Comparison of ENCODE assay signal across 26 cellular contexts in genomic region chr9:136043386-136044054, GRCh38. TPM values are rescaled to one million over a fixed set of nuclear protein-coding genes. Genes with fewer than 3 reads are reported as not detected.
DNase-seq lines count a peak whose midpoint lies in the region; ATAC-seq, FAIRE-seq and TF ChIP-seq lines count a peak whose summit lies in the region.
"Had no signal": no experiment of that assay in that cellular context is flagged by ENCODE, and none has a peak within 500 bp of the region (broad histone marks: within the 10 kb centered on the region; RNA-seq: fewer than 3 reads in every experiment).

No MANE protein-coding gene starts in this region.

- H3K4me3 ChIP-seq in HL-60 (replicated peaks; ENCODE audit: insufficient read depth, low read length) = no peak overlapping the region
- peak overlapping the region; percentile 22 for H3K4me3 ChIP-seq in NB4 (ENCODE audit: low read depth, low read length)
- no peak overlapping the region for H3K4me3 ChIP-seq in kidney (ENCODE audit: low read length in 2 of 2)
- no peak overlapping the region for H3K4me3 ChIP-seq in osteoblast (ENCODE audit: insufficient read depth, low read length)
- H3K4me3 ChIP-seq in mammary epithelial cell (replicated peaks in 1 of 3; ENCODE audit: insufficient read depth in 1 of 3, low read depth in 2 of 3, low read length in 3 of 3) = no peak overlapping the region
- no peak overlapping the region for H3K4me3 ChIP-seq in tibial nerve
- H3K4me3 ChIP-seq: lower lobe of right lung, psoas muscle had no signal

- WGBS in mammary epithelial cell (ENCODE audit: low coverage, missing lambda C conversion rate) = 96% methylated on average over 19 of the region's 21 CpGs
- WGBS in tibial nerve, 2 donors = 73 to 76% methylated on average over 16 to 21 of the region's 21 CpGs

- H3K79me2 ChIP-seq in osteoblast (ENCODE audit: insufficient read depth, low read length) (peaks cover 82% of the 10 kb centered on the region), mammary epithelial cell (ENCODE audit: insufficient read depth, low read length) (peaks cover 85% of the 10 kb centered on the region)

- in situ Hi-C loops in mammary epithelial cell (cut with MboI; ENCODE audit: low sequenced_read_pairs in 2 of 2) = no loop called here

- no peak for TF ChIP-seq EP300 in tibial nerve (IDR thresholded peaks at IDR 0.05)

- DNase-seq in HL-60 (ENCODE audit: low read depth in 1 of 2, low spot score in 1 of 2) (peak in 1 of 2 experiments; percentile 52), NB4 (ENCODE audit: low read depth) (peak; percentile 98), kidney (peak; percentile 39), osteoblast (ENCODE audit: insufficient read length, low spot score, missing footprints) (peak; percentile 57), NCI-H2196 (lab: John Stamatoyannopoulos, UW; ENCODE audit: unreplicated experiment) (no peak), mammary epithelial cell (no peak), tibial nerve (ENCODE audit: low spot score in 2 of 2) (no peak)
- no peak for DNase-seq in stimulated activated naive CD8-positive, alpha-beta T cell treated with anti-CD3 and anti-CD28 coated beads, Interleukin-15, Interleukin-2, amounts not matched to agents 100 U/mL and 50 U/mL, for 24 hours
- DNase-seq: activated B cell treated with CpG ODN at 0.5 μM for 24 hours; activated CD8-positive, alpha-beta memory T cell treated with anti-CD3 and anti-CD28 coated beads, Interleukin-2, amount 50 U/mL, for 48 hours; activated naive CD4-positive, alpha-beta T cell treated with anti-CD3 and anti-CD28 coated beads, Interleukin-2, amount 50 U/mL, for 16 hours; amniotic stem cell; brain microvascular endothelial cell; CD4-positive, alpha-beta memory T cell; EL; glutamatergic neuron; lower lobe of right lung; NCI-H2029 treated with DMSO at 0.1 percent for 48 hours; NCI-H226; NCI-H69; psoas muscle; stimulated activated naive CD4-positive, alpha-beta T cell treated with Interleukin-2 at 50 U/mL for 16 hours; SW 1271; T1000 had no signal

- CTCF ChIA-PET in mammary epithelial cell (lab: Charles Lee; ENCODE audit: low non-redundant PET) = no interaction called here

- H2AFZ ChIP-seq in osteoblast (ENCODE audit: low read length) (no peak overlapping the region), mammary epithelial cell (ENCODE audit: low read depth, low read length) (no peak overlapping the region)

- H3K27me3 ChIP-seq in HL-60 (ENCODE audit: insufficient read depth, poor library complexity, severe bottlenecking) = no peaks in the 10 kb centered on the region
- no peaks in the 10 kb centered on the region for H3K27me3 ChIP-seq in osteoblast (ENCODE audit: insufficient read depth, low read length)
- no peaks in the 10 kb centered on the region for H3K27me3 ChIP-seq in mammary epithelial cell (ENCODE audit: insufficient read depth, low read length)
- H3K27me3 ChIP-seq in tibial nerve = no peaks in the 10 kb centered on the region
- H3K27me3 ChIP-seq: brain microvascular endothelial cell had no signal

- intact Hi-C loops in kidney (cut with DNase I) = no loop called here
- intact Hi-C loops in mammary epithelial cell (cut with micrococcal nuclease) = no loop called here

- H3K9ac ChIP-seq in kidney (ENCODE audit: low read length in 2 of 2) (no peak overlapping the region), mammary epithelial cell (ENCODE audit: insufficient read depth, low read length) (no peak overlapping the region)

- dilution Hi-C loops in mammary epithelial cell (cut with HindIII; ENCODE audit: low sequenced_read_pairs) = no loop called here

- H3K36me3 ChIP-seq in kidney (ENCODE audit: control insufficient read depth in 1 of 2, insufficient read depth in 2 of 2, low read length in 2 of 2) (peaks cover 0 to 6% of the 10 kb centered on the region in 2 donors), osteoblast (ENCODE audit: insufficient read depth, low read length) (peaks cover 17% of the 10 kb centered on the region), mammary epithelial cell (ENCODE audit: insufficient read depth, low read length) (peaks cover 7% of the 10 kb centered on the region), tibial nerve (peaks cover 0 to 68% (median 0%) of the 10 kb centered on the region in 3 donors)

- ATAC-seq in stimulated activated naive CD8-positive, alpha-beta T cell treated with anti-CD3 and anti-CD28 coated beads, Interleukin-15, Interleukin-2, amounts not matched to agents 100 U/mL and 50 U/mL, for 24 hours = no peak
- ATAC-seq: activated T-helper 17 cell treated with anti-CD3 and anti-CD28 coated beads, Interleukin-2, amount 50 U/mL, for 72 hours; lower lobe of right lung; psoas muscle had no signal

- no peaks in the 10 kb centered on the region for H3K4me1 ChIP-seq in kidney (ENCODE audit: control insufficient read depth in 1 of 2, insufficient read depth in 1 of 2, low read depth in 1 of 2, low read length in 2 of 2)
- H3K4me1 ChIP-seq in osteoblast (ENCODE audit: insufficient read depth, low read length) = no peaks in the 10 kb centered on the region
- H3K4me1 ChIP-seq in mammary epithelial cell (ENCODE audit: insufficient read depth, low read length) = no peaks in the 10 kb centered on the region
- H3K4me1 ChIP-seq in tibial nerve = peaks cover 0 to 45% (median 15%) of the 10 kb centered on the region in 4 donors

- TF ChIP-seq POLR2A in NB4 (IDR thresholded peaks at IDR 0.05; ENCODE audit: extremely low read depth, insufficient read length) (no peak), tibial nerve (IDR thresholded peaks at IDR 0.05) (no peak)

- H4K20me1 ChIP-seq in osteoblast (ENCODE audit: insufficient read depth, low read length) = peaks cover 69% of the 10 kb centered on the region
- peaks cover 2% of the 10 kb centered on the region for H4K20me1 ChIP-seq in mammary epithelial cell (ENCODE audit: insufficient read depth, low read length)

- no peak overlapping the region for H3K4me2 ChIP-seq in osteoblast (ENCODE audit: insufficient read depth, low read length)
- no peak overlapping the region for H3K4me2 ChIP-seq in mammary epithelial cell (ENCODE audit: insufficient read depth, low read depth, low read length)

- H3K9me3 ChIP-seq in kidney (ENCODE audit: control insufficient read depth in 1 of 2, low read length in 2 of 2) (peaks cover 4 to 7% of the 10 kb centered on the region in 2 donors), osteoblast (ENCODE audit: low read depth, low read length) (no peaks in the 10 kb centered on the region), mammary epithelial cell (replicated peaks; ENCODE audit: insufficient read depth, low read length) (peaks cover 5% of the 10 kb centered on the region), tibial nerve (peaks cover 0 to 17% (median 5%) of the 10 kb centered on the region in 4 donors)

- H3K27ac ChIP-seq in HL-60 (replicated peaks) = 0 out of 2 replicates have a peak overlapping the region, but pooled peaks have one; percentile 19
- H3K27ac ChIP-seq in kidney (ENCODE audit: low read depth in 2 of 2, low read length in 2 of 2) = no peak overlapping the region
- H3K27ac ChIP-seq in osteoblast (ENCODE audit: low read depth, low read length) = no peak overlapping the region
- H3K27ac ChIP-seq in mammary epithelial cell (ENCODE audit: insufficient read depth, low read depth, low read length) = no peak overlapping the region
- H3K27ac ChIP-seq in tibial nerve = peak overlapping the region in 1 of 4 donors; percentile 84
- H3K27ac ChIP-seq: brain microvascular endothelial cell, epithelial cell of prostate, lower lobe of right lung, psoas muscle had no signal

- BruUV-seq in mammary epithelial cell (replicated peaks; lab: Mats Ljungman, UMichigan) = no TSS peak

- FAIRE-seq in kidney (lab: Jason Lieb, UNC) = no peak

- no peak for TF ChIP-seq CTCF in HL-60 (IDR thresholded peaks at IDR 0.05; ENCODE audit: insufficient read depth, low read length)
- no peak for TF ChIP-seq CTCF in NB4 (IDR thresholded peaks at IDR 0.05; ENCODE audit: low read depth, low read length)
- TF ChIP-seq CTCF in kidney (IDR thresholded peaks at IDR 0.05; ENCODE audit: borderline replicate concordance, extremely low read depth, insufficient read depth) = no peak
- TF ChIP-seq CTCF in osteoblast (IDR thresholded peaks at IDR 0.05; ENCODE audit: extremely low read depth, low read depth, low read length) = no peak
- TF ChIP-seq CTCF in mammary epithelial cell (conservative IDR thresholded peaks at IDR 0.05 in 1 of 2, IDR thresholded peaks at IDR 0.05 in 1 of 2; ENCODE audit: extremely low read depth in 1 of 2, insufficient read depth in 1 of 2, low read depth in 1 of 2, low read length in 2 of 2) = no peak
- no peak for TF ChIP-seq CTCF in tibial nerve (IDR thresholded peaks at IDR 0.05)

RNA-seq across cellular contexts. Expression of gene NACC2, which starts 51.6 kb away (rescaled TPM):
- total RNA-seq in kidney (30.9 TPM), osteoblast (25.3 and 32.9 TPM in 2 replicates), mammary epithelial cell (10 to 100 TPM; 14.1 to 27.3 TPM), tibial nerve (10 to 100 TPM; 45.6 to 55.7 (median 49.8) TPM)
- polyA plus RNA-seq in kidney (ENCODE audit: insufficient read depth, low read depth, low replicate concordance) (7.1 TPM), mammary epithelial cell (6.7 TPM)
- 13.1 TPM for polyA minus RNA-seq in mammary epithelial cell

Comparison
In these comparisons a context has a peak if more than half of its experiments do, and no peak if none do; other contexts are left out.
1. DNase-seq: peak in NB4 (single experiment), kidney (single experiment) and osteoblast (single experiment); none in NCI-H2196 (single experiment), mammary epithelial cell (single experiment), tibial nerve (0 of 2) and stimulated activated naive CD8-positive, alpha-beta T cell treated with anti-CD3 and anti-CD28 coated beads, Interleukin-15, Interleukin-2, amounts not matched to agents 100 U/mL and 50 U/mL, for 24 hours (single experiment).